In the genomic region with DNA sequence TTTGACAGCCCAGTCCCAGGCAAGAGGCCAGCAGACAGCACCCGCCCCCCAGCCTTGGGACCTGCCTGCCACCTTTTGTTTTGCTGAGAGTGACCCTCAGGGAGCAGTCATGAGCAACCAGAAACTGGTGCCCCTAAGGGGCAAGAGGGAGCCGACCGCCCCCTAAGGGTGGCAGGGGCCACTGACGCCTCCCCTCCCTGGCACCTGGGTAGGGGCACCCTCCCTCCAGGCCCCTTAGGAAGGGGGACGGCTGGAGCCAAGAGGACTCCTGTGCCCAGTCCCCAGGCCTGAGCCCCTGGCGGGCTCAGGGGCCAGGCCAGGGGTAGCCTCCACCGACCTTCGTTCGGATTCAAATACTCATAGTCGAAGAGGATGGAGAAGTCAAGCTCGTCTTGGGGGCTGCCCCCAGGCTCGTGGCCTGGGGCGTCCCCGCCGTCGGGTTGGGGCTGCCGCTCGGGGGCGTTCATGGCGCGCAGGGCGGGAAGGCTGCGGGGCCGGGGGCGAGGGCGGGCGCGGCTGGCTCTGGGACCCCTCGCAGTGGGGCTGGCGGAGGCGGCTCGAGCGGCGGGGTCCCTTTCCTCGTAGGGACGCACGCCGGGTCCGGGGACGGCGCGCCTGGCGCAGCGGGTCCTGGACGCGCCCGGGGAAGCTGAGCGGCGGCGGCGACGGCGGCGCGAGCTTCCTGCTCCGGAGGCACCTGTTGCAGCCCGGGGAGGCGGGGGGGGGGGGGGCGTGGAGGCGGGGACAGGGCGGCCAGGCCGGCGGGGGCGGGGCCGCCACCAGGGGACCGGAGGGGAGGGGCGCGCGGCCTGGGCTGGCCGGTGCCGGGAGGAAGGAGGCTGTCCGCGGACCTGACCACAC, we compare ENCODE assay signal across 8 cellular contexts. TPM values are rescaled to one million over a fixed set of nuclear protein-coding genes. Genes with fewer than 3 reads are reported as not detected.
DNase-seq lines count a peak whose midpoint lies in the region; ATAC-seq and TF ChIP-seq lines count a peak whose summit lies in the region.

Gene NFATC2, minus strand, starts transcription at position 687 of the 861 bp plus-strand sequence. Its CDS starts 220 bp downstream, at position 467.

- peak; percentile 43 for ATAC-seq in GM18909 (IDR thresholded peaks at IDR 0.05; ENCODE audit: poor library complexity, unreplicated experiment)
- ATAC-seq in HG03432 (IDR thresholded peaks at IDR 0.05; ENCODE audit: unreplicated experiment): peak; percentile 47
- ATAC-seq in body of pancreas: peak; percentile 67
- peak; percentile 84 to 85 for ATAC-seq in lower lobe of right lung

- 0 out of 2 replicates have a peak, but pooled peaks have one; percentile 22 for TF ChIP-seq CTCF in A673 (conservative IDR thresholded peaks at IDR 0.05; ENCODE audit: low read depth, low read length)
- peak in 3 of 7 experiments; percentile 22 to 29 (median 27) for TF ChIP-seq CTCF in body of pancreas (IDR thresholded peaks at IDR 0.05)
- peak; percentile 32 for TF ChIP-seq CTCF in lower lobe of right lung (IDR thresholded peaks at IDR 0.05)

- CTCF ChIA-PET in A673 (lab: Charles Lee): interaction anchor here (0.6 kb wide), 2 partner anchors 22 to 123 kb away, joined by 3 to 4 read pairs; no protein-coding TSS in a partner anchor

- DNase-seq in A673 (ENCODE audit: low spot score) (no peak), T-helper 2 cell (peak; percentile 31 to 77 (median 49)), body of pancreas (peak; percentile 65 to 79 (median 71)), lower lobe of right lung (peak; percentile 74), occipital lobe (lab: John Stamatoyannopoulos, UW) (no peak)
- peak; percentile 67 for DNase-seq in stimulated activated naive CD4-positive, alpha-beta T cell treated with Interleukin-2 at 50 U/mL for 16 hours (lab: John Stamatoyannopoulos, UW)

- H3K27ac ChIP-seq in A673 (ENCODE audit: low read depth, low read length, poor library complexity, severe bottlenecking): no peak within 1 kb of the TSS
- H3K27ac ChIP-seq in body of pancreas: peak within 1 kb of the TSS; percentile 55 to 90 (median 82)
- peak within 1 kb of the TSS; percentile 75 for H3K27ac ChIP-seq in lower lobe of right lung

- H3K4me1 ChIP-seq in A673 (ENCODE audit: insufficient read depth, low read length, poor library complexity, severe bottlenecking): peaks cover 3% of the 10 kb centered on the region
- peaks cover 32% of the 10 kb centered on the region for H3K4me1 ChIP-seq in body of pancreas
- peaks cover 26% of the 10 kb centered on the region for H3K4me1 ChIP-seq in lower lobe of right lung

- H3K4me3 ChIP-seq in A673 (ENCODE audit: low read depth, low read length, poor library complexity, severe bottlenecking) (peak within 1 kb of the TSS; percentile 40), body of pancreas (peak within 1 kb of the TSS; percentile 3 to 38), lower lobe of right lung (peak within 1 kb of the TSS; percentile 57)

- no peaks in the 10 kb centered on the region for H3K27me3 ChIP-seq in A673 (replicated peaks; ENCODE audit: insufficient read depth, low read depth, low read length, poor library complexity)
- H3K27me3 ChIP-seq in body of pancreas: no peaks in the 10 kb centered on the region
- H3K27me3 ChIP-seq in lower lobe of right lung (ENCODE audit: low read depth): peaks cover 16% of the 10 kb centered on the region

- peak in 1 of 3 donors; percentile 22 for TF ChIP-seq POLR2A in body of pancreas (IDR thresholded peaks at IDR 0.05)

- intact Hi-C loops in A673 (cut with micrococcal nuclease; ENCODE audit: unreplicated experiment) (no loop called here), body of pancreas (cut with DNase I) (no loop called here), lower lobe of right lung (cut with DNase I) (no loop called here)

- POLR2A ChIA-PET in A673 (lab: Charles Lee; ENCODE audit: low non-redundant PET): no interaction called here

- H3K36me3 ChIP-seq in A673 (ENCODE audit: insufficient read depth, low read length, poor library complexity, severe bottlenecking): no peaks in the 10 kb centered on the region
- H3K36me3 ChIP-seq in body of pancreas (replicated peaks in 1 of 2; ENCODE audit: insufficient read depth in 1 of 2, low read depth in 2 of 2): no peaks in the 10 kb centered on the region
- no peaks in the 10 kb centered on the region for H3K36me3 ChIP-seq in lower lobe of right lung

- BruUV-seq in A673 (replicated peaks; lab: Mats Ljungman, UMichigan): no TSS peak

- 0 to 5% methylated on average over 2 to 36 of the region's 73 CpGs for WGBS in body of pancreas, 2 donors

- H3K9me3 ChIP-seq in A673 (ENCODE audit: low read depth, low read length, poor library complexity, severe bottlenecking): no peaks in the 10 kb centered on the region
- H3K9me3 ChIP-seq in body of pancreas: no peaks in the 10 kb centered on the region
- no peaks in the 10 kb centered on the region for H3K9me3 ChIP-seq in lower lobe of right lung

RNA-seq across cellular contexts. Expression of gene NFATC2, which starts in this region (rescaled TPM):
- total RNA-seq in A673 (2021): 0.64 and 0.76 TPM in 2 replicates
- 1 to 10 TPM; 4.9 to 7.6 TPM for total RNA-seq in body of pancreas
- 6.6 TPM for total RNA-seq in lower lobe of right lung
- 0.47 TPM for total RNA-seq in occipital lobe

Comparison
In these comparisons a context has a peak if more than half of its experiments do, and no peak if none do; other contexts are left out.
1. DNase-seq: peak in T-helper 2 cell (5 of 5), body of pancreas (4 of 4), lower lobe of right lung (single experiment) and stimulated activated naive CD4-positive, alpha-beta T cell treated with Interleukin-2 at 50 U/mL for 16 hours (single experiment); none in A673 (single experiment) and occipital lobe (single experiment).
2. Peak in every context shown above with its lines, with median percentiles within 50 percentile points of each other: H3K4me3 ChIP-seq and ATAC-seq.